In the genomic region with DNA sequence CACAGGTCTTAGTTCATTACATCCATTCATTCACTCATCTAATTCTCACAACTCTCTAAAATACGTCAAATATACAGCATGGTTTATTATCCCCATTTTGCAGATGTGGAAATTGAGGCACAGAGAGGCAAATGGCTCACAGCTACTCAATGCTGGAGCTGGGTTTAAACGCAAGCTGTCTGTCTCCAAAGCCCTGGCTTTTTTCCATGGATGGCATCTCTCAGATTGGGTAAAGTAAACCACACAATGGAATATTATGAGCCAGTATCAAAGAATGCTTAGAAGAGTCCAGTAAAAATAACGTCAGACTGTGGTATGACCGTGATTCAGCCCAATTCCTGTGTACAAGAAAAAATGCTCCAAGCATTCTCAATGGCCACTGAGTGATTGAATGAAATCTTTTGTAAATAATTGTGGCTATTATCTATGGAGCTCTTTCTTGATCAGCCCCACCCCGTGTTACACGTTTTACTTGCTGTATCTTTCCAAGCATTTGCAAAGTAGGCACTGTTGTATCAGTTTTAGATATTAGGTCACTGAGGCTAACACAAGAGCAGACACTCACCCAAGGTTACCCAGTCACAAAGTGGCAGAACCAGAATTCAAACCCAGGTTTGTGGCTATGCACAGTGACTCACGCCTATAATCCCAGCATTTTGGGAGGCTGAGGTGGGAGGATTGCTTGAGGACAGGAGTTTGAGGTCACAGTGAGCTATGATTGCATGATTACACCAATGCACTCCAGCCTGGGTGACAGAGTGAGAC, we compare ENCODE assay signal across 12 cellular contexts. TPM values are rescaled to one million over a fixed set of nuclear protein-coding genes. Genes with fewer than 3 reads are reported as not detected.
DNase-seq lines count a peak whose midpoint lies in the region; ATAC-seq and TF ChIP-seq lines count a peak whose summit lies in the region.
"Had no signal": no experiment of that assay in that cellular context is flagged by ENCODE, and none has a peak within 500 bp of the region (broad histone marks: within the 10 kb centered on the region; RNA-seq: fewer than 3 reads in every experiment).

No MANE protein-coding gene starts in this region.

- TF ChIP-seq RAD21 in Ishikawa (IDR thresholded peaks at IDR 0.05; ENCODE audit: low read depth), result no peak

- no peak for TF ChIP-seq EP300 in Ishikawa (IDR thresholded peaks at IDR 0.05; ENCODE audit: borderline replicate concordance)

- H3K27me3 ChIP-seq in kidney epithelial cell (ENCODE audit: control insufficient read depth, insufficient read depth, low read length), result peaks cover 5% of the 10 kb centered on the region

- TF ChIP-seq CTCF in kidney epithelial cell (IDR thresholded peaks at IDR 0.05; ENCODE audit: insufficient read depth, low read length, poor library complexity, severe bottlenecking), result no peak
- no peak for TF ChIP-seq CTCF in GM13977 (IDR thresholded peaks at IDR 0.05; ENCODE audit: extremely low read depth, insufficient read depth, missing control alignments)

- peak overlapping the region; percentile 88 for H3K27ac ChIP-seq in caudate nucleus (ENCODE audit: low read depth, low read length)
- H3K27ac ChIP-seq: BLaER1 had no signal

- no peak overlapping the region for H3K4me3 ChIP-seq in kidney epithelial cell (ENCODE audit: low read depth, low read length)
- H3K4me3 ChIP-seq: BLaER1 had no signal

- in situ Hi-C loops in ACHN (cut with HindIII; ENCODE audit: low pct_ligation_motif_present, low pct_unique_long_range_greater_than_20kb, low sequenced_read_pairs), result no loop called here
- in situ Hi-C loops in GM13977 (cut with MboI; ENCODE audit: low pct_unique_long_range_greater_than_20kb, low sequenced_read_pairs, unreplicated experiment), result no loop called here

- H3K36me3 ChIP-seq in kidney epithelial cell (ENCODE audit: control insufficient read depth, insufficient read depth, low read length), result no peaks in the 10 kb centered on the region
- H3K36me3 ChIP-seq: BLaER1 had no signal

- DNase-seq in ACHN (peak; percentile 86), caudate nucleus (lab: John Stamatoyannopoulos, UW) (peak in 43 of 61 donors; percentile 10 to 82 (median 46)), kidney epithelial cell (ENCODE audit: low read depth) (peak; percentile 87), SIG-M5 (lab: John Stamatoyannopoulos, UW) (no peak), GM13977 (ENCODE audit: low spot score) (no peak)
- no peak for DNase-seq in stimulated activated CD4-positive, alpha-beta T cell treated with anti-CD3 and anti-CD28 coated beads, Interleukin-1b, Interleukin-23, amount 100 ng/mL, for 48 hours
- DNase-seq: H7; stimulated activated CD4-positive, alpha-beta T cell treated with anti-CD3 and anti-CD28 coated beads, Interleukin-2, amount 100 ng/mL, for 48 hours had no signal

- ATAC-seq in HG03342 (IDR thresholded peaks at IDR 0.05; ENCODE audit: unreplicated experiment), result no peak

TF ChIP-seq in Ishikawa, 13 proteins besides CTCF, POLR2A, EP300 and RAD21:
- TF ChIP-seq FOXM1 (IDR thresholded peaks at IDR 0.05; ENCODE audit: borderline replicate concordance, low read depth) (no peak), TEAD4 (IDR thresholded peaks at IDR 0.05) (0 out of 2 replicates have a peak, but pooled peaks have one; percentile 28), CREB1 (IDR thresholded peaks at IDR 0.05; ENCODE audit: low read depth) (no peak)
- TF ChIP-seq, protein P1, sequence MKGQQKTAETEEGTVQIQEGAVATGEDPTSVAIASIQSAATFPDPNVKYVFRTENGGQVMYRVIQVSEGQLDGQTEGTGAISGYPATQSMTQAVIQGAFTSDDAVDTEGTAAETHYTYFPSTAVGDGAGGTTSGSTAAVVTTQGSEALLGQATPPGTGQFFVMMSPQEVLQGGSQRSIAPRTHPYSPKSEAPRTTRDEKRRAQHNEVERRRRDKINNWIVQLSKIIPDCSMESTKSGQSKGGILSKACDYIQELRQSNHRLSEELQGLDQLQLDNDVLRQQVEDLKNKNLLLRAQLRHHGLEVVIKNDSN (IDR thresholded peaks at IDR 0.05), result no peak

RNA-seq across cellular contexts. Expression of a gene that starts 5.5 kb away (rescaled TPM):
- total RNA-seq in kidney epithelial cell, result 0.33 and 0.82 TPM in 2 replicates
- total RNA-seq: T-helper 2 cell treated with Interferon-gamma antibody and Interleukin-4, amounts not matched to agents 100 ng/mL and 5 ng/mL, for 36 hours had no signal

RNA-seq across cellular contexts. Expression of a gene that starts 46.3 kb away (rescaled TPM):
- total RNA-seq in kidney epithelial cell, result 3.0 and 6.9 TPM in 2 replicates

RNA-seq across cellular contexts. Expression of a gene that starts 47.0 kb away (rescaled TPM):
- 23.7 and 27.3 TPM in 2 replicates for total RNA-seq in kidney epithelial cell

Comparison
In these comparisons a context has a peak if more than half of its experiments do, and no peak if none do; other contexts are left out.
1. DNase-seq: peak in ACHN (single experiment), caudate nucleus (43 of 61) and kidney epithelial cell (single experiment); none in stimulated activated CD4-positive, alpha-beta T cell treated with anti-CD3 and anti-CD28 coated beads, Interleukin-1b, Interleukin-23, amount 100 ng/mL, for 48 hours (single experiment), SIG-M5 (single experiment) and GM13977 (single experiment).